In the genomic region with DNA sequence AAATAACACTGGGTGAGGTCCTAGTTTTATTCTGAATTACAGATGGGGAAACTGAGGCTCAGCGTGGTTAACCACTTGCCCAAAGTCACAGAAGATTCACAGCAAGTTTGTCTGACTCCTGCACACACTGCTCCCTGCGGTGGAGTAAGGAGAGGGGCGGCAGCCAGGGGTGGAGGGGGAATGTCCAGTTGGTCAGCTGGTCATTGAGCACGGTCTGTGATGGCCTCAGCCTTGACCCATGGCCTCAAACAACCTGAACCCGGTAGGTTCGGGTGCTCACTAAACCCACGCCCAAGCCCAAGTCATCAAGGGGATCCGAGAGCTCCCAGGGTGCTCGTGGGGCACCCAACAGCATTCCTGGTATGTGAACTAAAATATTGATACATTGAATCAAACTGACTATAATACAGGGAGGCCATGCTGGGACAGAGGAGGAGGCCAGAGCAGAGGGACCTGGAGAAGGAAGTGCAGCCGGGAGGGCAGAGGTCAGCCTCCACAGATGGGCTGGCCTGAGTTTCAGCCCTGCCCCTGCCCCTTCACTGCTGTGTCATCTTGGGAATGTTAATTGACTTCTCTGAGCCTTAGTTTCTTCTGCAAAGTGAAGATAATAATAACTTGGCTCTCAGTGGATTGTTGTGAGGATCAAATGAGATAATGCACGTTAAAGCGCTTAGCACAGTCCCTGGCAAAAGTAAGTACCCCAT, we compare ENCODE assay signal across 18 cellular contexts. TPM values are rescaled to one million over a fixed set of nuclear protein-coding genes. Genes with fewer than 3 reads are reported as not detected.
A peak's percentile ranks its signal among the peaks of the same experiment; 100 is the strongest.
DNase-seq lines count a peak whose midpoint lies in the region; ATAC-seq and TF ChIP-seq lines count a peak whose summit lies in the region.
"Had no signal": no experiment of that assay in that cellular context is flagged by ENCODE, and none has a peak within 500 bp of the region (broad histone marks: within the 10 kb centered on the region; RNA-seq: fewer than 3 reads in every experiment).

No MANE protein-coding gene starts in this region.

- no peaks in the 10 kb centered on the region for H3K36me3 ChIP-seq in cardiac muscle cell
- H3K36me3 ChIP-seq in psoas muscle (ENCODE audit: insufficient read depth in 1 of 2, low read depth in 1 of 2): no peaks in the 10 kb centered on the region
- H3K36me3 ChIP-seq in uterus: no peaks in the 10 kb centered on the region
- H3K36me3 ChIP-seq in HAP-1 (replicated peaks): no peaks in the 10 kb centered on the region
- H3K36me3 ChIP-seq: BLaER1 treated with 17β-estradiol and CSF1 and Interleukin-3, amounts not matched to agents 10 nM and 100 nM had no signal

- H3K4me1 ChIP-seq in cardiac muscle cell (ENCODE audit: low read depth): peaks cover 62% of the 10 kb centered on the region
- H3K4me1 ChIP-seq in psoas muscle: peaks cover 29% of the 10 kb centered on the region
- H3K4me1 ChIP-seq in uterus: peaks cover 12 to 30% of the 10 kb centered on the region in 2 donors
- H3K4me1 ChIP-seq in HAP-1: no peaks in the 10 kb centered on the region

- H3K4me3 ChIP-seq in cardiac muscle cell (no peak overlapping the region), psoas muscle (peak overlapping the region; percentile 2), uterus (peak overlapping the region in 1 of 2 donors; percentile 22), HAP-1 (no peak overlapping the region)
- H3K4me3 ChIP-seq: BLaER1 treated with 17β-estradiol and CSF1 and Interleukin-3, amounts not matched to agents 10 nM and 100 nM; GM23248 had no signal

- DNase-seq in cardiac muscle cell (ENCODE audit: low read depth in 1 of 2, low spot score in 1 of 2): no peak
- DNase-seq in Right ventricle myocardium inferior (ENCODE audit: missing footprints): no peak
- DNase-seq in left colon: no peak
- no peak for DNase-seq in psoas muscle
- peak; percentile 39 to 55 for DNase-seq in uterus
- DNase-seq in HAP-1 (ENCODE audit: low spot score in 2 of 2): no peak
- DNase-seq: amniotic stem cell, GF-D8 had no signal

- in situ Hi-C loops in HAP-1 (cut with MboI; ENCODE audit: low sequenced_read_pairs): no loop called here

- ATAC-seq in Right ventricle myocardium inferior (no peak), left colon (peak; percentile 34), psoas muscle (peak in 2 of 4 donors; percentile 35 to 37), GM19395 (IDR thresholded peaks at IDR 0.05; ENCODE audit: unreplicated experiment) (no peak), esophagus mucosa (no peak)

- TF ChIP-seq CTCF in cardiac muscle cell (IDR thresholded peaks at IDR 0.05; ENCODE audit: low read depth, low read length) (no peak), psoas muscle (IDR thresholded peaks at IDR 0.05) (no peak), uterus (IDR thresholded peaks at IDR 0.05) (no peak)

- TF ChIP-seq POLR2A in uterus (IDR thresholded peaks at IDR 0.05): no peak

- intact Hi-C loops in Right ventricle myocardium inferior (cut with DNase I): loop anchor here (1.0 to 2.0 kb wide), 3 partner anchors 40 to 182 kb away; no protein-coding TSS in a partner anchor
- intact Hi-C loops in left colon (cut with DNase I, micrococcal nuclease): loop anchor here (5.0 to 10.0 kb wide), 3 partner anchors 52 to 185 kb away; no protein-coding TSS in a partner anchor
- intact Hi-C loops in psoas muscle (cut with DNase I): loop anchor here (1.0 to 5.0 kb wide), 4 partner anchors 51 to 184 kb away; no protein-coding TSS in a partner anchor
- intact Hi-C loops in uterus (cut with DNase I; ENCODE audit: low total_unique reads): loop anchor here (5.0 kb wide), 2 partner anchors 35 to 50 kb away; no protein-coding TSS in a partner anchor

- no peaks in the 10 kb centered on the region for H3K27me3 ChIP-seq in cardiac muscle cell
- no peaks in the 10 kb centered on the region for H3K27me3 ChIP-seq in psoas muscle (ENCODE audit: insufficient read depth in 3 of 3, low read length in 2 of 3)
- no peaks in the 10 kb centered on the region for H3K27me3 ChIP-seq in uterus
- no peaks in the 10 kb centered on the region for H3K27me3 ChIP-seq in HAP-1 (ENCODE audit: low read depth)
- H3K27me3 ChIP-seq: BLaER1 treated with 17β-estradiol and CSF1 and Interleukin-3, amounts not matched to agents 10 nM and 100 nM had no signal

- H3K27ac ChIP-seq in cardiac muscle cell: peak overlapping the region; percentile 99
- H3K27ac ChIP-seq in psoas muscle: peak overlapping the region; percentile 76
- peak overlapping the region; percentile 93 to 95 for H3K27ac ChIP-seq in uterus
- H3K27ac ChIP-seq: BLaER1 treated with 17β-estradiol and CSF1 and Interleukin-3, amounts not matched to agents 10 nM and 100 nM; GM23248 had no signal

- WGBS in psoas muscle, 3 donors: 64 to 69% (median 67%) methylated on average over 12 of the region's 12 CpGs

- H3K9me3 ChIP-seq in cardiac muscle cell (ENCODE audit: low read depth) (no peaks in the 10 kb centered on the region), psoas muscle (no peaks in the 10 kb centered on the region), uterus (no peaks in the 10 kb centered on the region), HAP-1 (no peaks in the 10 kb centered on the region)
- H3K9me3 ChIP-seq: BLaER1 treated with 17β-estradiol and CSF1 and Interleukin-3, amounts not matched to agents 10 nM and 100 nM had no signal

RNA-seq across cellular contexts. Expression of a gene that starts 3.6 kb away (rescaled TPM):
- total RNA-seq in cardiac muscle cell (6.4 and 9.0 TPM in 2 replicates), Right ventricle myocardium inferior (not detected), left colon (1 to 10 TPM in 1 of 2 donors, not detected in 1; 1.1 TPM), psoas muscle (under 1 TPM in 1 of 4 donors, not detected in 3; 0.58 TPM), uterus (1 to 10 TPM in 2 of 4 donors, not detected in 2; 1.6 to 2.3 TPM), esophagus mucosa (0.28 TPM)
- polyA plus RNA-seq in cardiac muscle cell (3.9 and 5.8 TPM in 2 replicates), psoas muscle (under 1 TPM in 2 of 3 donors, not detected in 1; 0.08 to 0.42 TPM)
- total RNA-seq: activated T-helper 2 cell treated with anti-CD3 and anti-CD28 coated beads, Interferon-gamma antibody, Interleukin-2, Interleukin-4, amounts not matched to agents 10 μg/mL and 5 μg/mL and 100 μg/mL, durations not matched to agents 14 hours and 24 hours and 36 hours; endothelial cell of umbilical vein; GM23248; mesothelial cell of epicardium; OCI-LY7; SK-MEL-5 had no signal
- polyA plus RNA-seq: endothelial cell of umbilical vein, immature natural killer cell had no signal

RNA-seq across cellular contexts. Expression of a gene that starts 24.8 kb away (rescaled TPM):
- total RNA-seq in cardiac muscle cell (14.4 and 16.1 TPM in 2 replicates), Right ventricle myocardium inferior (2.7 TPM), left colon (1 to 10 TPM; 3.3 to 3.9 TPM), psoas muscle (1 to 10 TPM in 1 of 4 donors, under 1 TPM in 3; 0.65 to 2.7 (median 0.84) TPM), uterus (1 to 10 TPM in 3 of 4 donors, under 1 TPM in 1; 0.59 to 8.6 (median 5.9) TPM), esophagus mucosa (6.5 TPM)
- polyA plus RNA-seq in cardiac muscle cell (15.3 and 17.6 TPM in 2 replicates), psoas muscle (1 to 10 TPM in 1 of 3 donors, under 1 TPM in 2; 0.28 to 1.1 (median 0.70) TPM)

RNA-seq across cellular contexts. Expression of a gene that starts 37.4 kb away (rescaled TPM):
- total RNA-seq in cardiac muscle cell (4.9 and 5.1 TPM in 2 replicates), Right ventricle myocardium inferior (11.6 TPM), left colon (10 to 100 TPM; 10.4 to 10.7 TPM), psoas muscle (10 to 100 TPM in 2 of 4 donors, 1 to 10 TPM in 2; 8.8 to 11.1 (median 9.5) TPM), uterus (10 to 100 TPM; 13.5 to 27.0 (median 22.6) TPM), esophagus mucosa (49.6 TPM)
- polyA plus RNA-seq in cardiac muscle cell (4.2 and 6.6 TPM in 2 replicates), psoas muscle (10 to 100 TPM in 2 of 3 donors, 1 to 10 TPM in 1; 4.7 to 11.6 (median 11.0) TPM)

Comparison
In these comparisons a context has a peak if more than half of its experiments do, and no peak if none do; other contexts are left out.
1. DNase-seq: peak in uterus (2 of 2); none in cardiac muscle cell (0 of 2), Right ventricle myocardium inferior (single experiment), left colon (0 of 2), psoas muscle (0 of 2) and HAP-1 (0 of 2).
2. Peak in every context shown above with its lines, with median percentiles within 50 percentile points of each other: H3K27ac ChIP-seq.